ENCODE assay signal across 7 cellular contexts in the genomic region with DNA sequence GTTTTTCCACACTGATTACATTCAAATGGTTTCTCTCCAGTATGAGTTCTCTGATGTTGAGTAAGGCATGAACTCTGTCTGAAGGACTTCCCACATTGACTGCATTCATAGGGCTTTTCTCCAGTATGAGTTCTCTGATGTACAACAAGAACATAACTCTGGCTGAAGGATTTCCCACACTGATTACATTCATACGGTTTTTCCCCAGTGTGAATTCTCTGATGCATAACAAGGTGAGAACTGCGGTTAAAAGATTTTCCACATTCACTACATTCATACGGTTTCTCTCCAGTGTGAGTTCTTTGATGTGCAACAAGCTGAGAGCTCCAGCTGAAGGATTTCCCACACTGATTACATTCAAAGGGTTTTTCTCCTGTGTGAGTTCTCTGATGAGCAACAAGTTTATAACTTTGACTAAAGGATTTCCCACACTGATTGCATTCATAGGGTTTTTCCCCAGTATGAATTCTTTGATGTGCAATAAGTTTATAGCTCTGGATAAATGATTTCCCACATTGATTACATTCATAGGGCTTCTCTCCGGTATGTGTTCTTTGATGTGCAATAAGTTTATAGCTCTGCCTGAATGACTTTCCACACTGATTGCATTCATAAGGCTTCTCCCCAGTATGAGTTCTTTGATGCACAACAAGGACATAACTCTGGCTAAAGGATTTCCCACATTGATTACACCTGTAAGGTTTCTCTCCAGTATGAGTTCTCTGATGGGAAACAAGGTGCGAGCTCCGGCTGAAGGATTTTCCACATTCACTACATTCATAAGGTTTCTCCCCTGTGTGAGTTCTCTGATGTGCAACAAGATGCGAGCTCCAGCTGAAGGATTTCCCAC. TPM values are rescaled to one million over a fixed set of nuclear protein-coding genes. Genes with fewer than 3 reads are reported as not detected.
DNase-seq lines count a peak whose midpoint lies in the region; ATAC-seq and TF ChIP-seq lines count a peak whose summit lies in the region.

No MANE protein-coding gene starts in this region.

- no peak overlapping the region for H3K9ac ChIP-seq in HUES48 (ENCODE audit: low read depth, low read length)

- H3K4me3 Mint-ChIP-seq in activated naive CD8-positive, alpha-beta T cell treated with anti-CD3 and anti-CD28 coated beads, Interleukin-2, amount 10 ng/mL, durations not matched to agents 7 days and 5 days, result no peak overlapping the region

- H3K9me3 ChIP-seq in HUES48 (ENCODE audit: control insufficient read depth, insufficient read depth, low read length) (peaks cover 91% of the 10 kb centered on the region), stomach (peaks cover 92 to 100% (median 100%) of the 10 kb centered on the region in 4 donors)

- H3K36me3 Mint-ChIP-seq in activated naive CD8-positive, alpha-beta T cell treated with anti-CD3 and anti-CD28 coated beads, Interleukin-2, amount 10 ng/mL, durations not matched to agents 7 days and 5 days, result peaks cover 71% of the 10 kb centered on the region

- no peak for TF ChIP-seq EP300 in stomach (IDR thresholded peaks at IDR 0.05)

- no peak for TF ChIP-seq POLR2A in stomach (IDR thresholded peaks at IDR 0.05)

- POLR2A ChIA-PET in activated naive CD8-positive, alpha-beta T cell treated with anti-CD3 and anti-CD28 coated beads, Interleukin-2, amount 10 ng/mL, durations not matched to agents 7 days and 5 days (lab: Charles Lee), result no interaction called here

- ATAC-seq in activated naive CD8-positive, alpha-beta T cell treated with anti-CD3 and anti-CD28 coated beads, Interleukin-2, amount 10 ng/mL, durations not matched to agents 7 days and 5 days (ENCODE audit: low read depth), result no peak
- ATAC-seq in GM19455 (IDR thresholded peaks at IDR 0.05; ENCODE audit: unreplicated experiment), result no peak

- H3K9me3 Mint-ChIP-seq in activated naive CD8-positive, alpha-beta T cell treated with anti-CD3 and anti-CD28 coated beads, Interleukin-2, amount 10 ng/mL, durations not matched to agents 7 days and 5 days, result peaks cover 64% of the 10 kb centered on the region

- 82 to 98% (median 97%) methylated on average over 7 of the region's 7 CpGs for WGBS in stomach, 5 donors

- peak overlapping the region; percentile 61 for H3K27ac Mint-ChIP-seq in activated naive CD8-positive, alpha-beta T cell treated with anti-CD3 and anti-CD28 coated beads, Interleukin-2, amount 10 ng/mL, durations not matched to agents 7 days and 5 days

- H3K4me1 ChIP-seq in HUES48 (ENCODE audit: control insufficient read depth, insufficient read depth, low read length) (no peaks in the 10 kb centered on the region), stomach (no peaks in the 10 kb centered on the region)

- no peaks in the 10 kb centered on the region for H3K4me1 Mint-ChIP-seq in activated naive CD8-positive, alpha-beta T cell treated with anti-CD3 and anti-CD28 coated beads, Interleukin-2, amount 10 ng/mL, durations not matched to agents 7 days and 5 days

- H3K27me3 Mint-ChIP-seq in activated naive CD8-positive, alpha-beta T cell treated with anti-CD3 and anti-CD28 coated beads, Interleukin-2, amount 10 ng/mL, durations not matched to agents 7 days and 5 days, result no peaks in the 10 kb centered on the region

- peak overlapping the region; percentile 43; the same call in 1 of the 2 replicates for H3K4me3 ChIP-seq in HUES48 (ENCODE audit: low read depth, low read length)
- H3K4me3 ChIP-seq in stomach, result no peak overlapping the region

- TF ChIP-seq CTCF in stomach (IDR thresholded peaks at IDR 0.05), result no peak

- no peaks in the 10 kb centered on the region for H3K27me3 ChIP-seq in HUES48 (ENCODE audit: control insufficient read depth, insufficient read depth, low read length)
- H3K27me3 ChIP-seq in stomach, result no peaks in the 10 kb centered on the region

- peaks cover 70% of the 10 kb centered on the region for H3K36me3 ChIP-seq in HUES48 (ENCODE audit: control insufficient read depth, insufficient read depth, low read length)
- H3K36me3 ChIP-seq in stomach, result peaks cover 46 to 87% (median 59%) of the 10 kb centered on the region in 4 donors

- intact Hi-C loops in stomach (cut with DNase I; ENCODE audit: low total_unique reads), result no loop called here

- DNase-seq in DMS153 treated with DMSO at 0.1 percent for 48 hours (lab: John Stamatoyannopoulos, UW; ENCODE audit: unreplicated experiment) (peak; percentile 45), lung microvascular endothelial cell (ENCODE audit: low read depth in 2 of 2) (peak; percentile 18 to 19), stomach (no peak)
- DNase-seq in activated naive CD8-positive, alpha-beta T cell treated with anti-CD3 and anti-CD28 coated beads, Interleukin-2, amount 10 ng/mL, durations not matched to agents 7 days and 5 days, result no peak
- no peak for DNase-seq in stimulated activated naive CD4-positive, alpha-beta T cell treated with Interleukin-2 at 50 U/mL for 16 hours (lab: John Stamatoyannopoulos, UW)

- H3K27ac ChIP-seq in HUES48 (ENCODE audit: low read depth, low read length), result no peak overlapping the region
- no peak overlapping the region for H3K27ac ChIP-seq in stomach

RNA-seq across cellular contexts. Expression of gene ZNF180, which starts 23.5 kb away (rescaled TPM):
- total RNA-seq in activated naive CD8-positive, alpha-beta T cell treated with anti-CD3 and anti-CD28 coated beads, Interleukin-2, amount 10 ng/mL, durations not matched to agents 7 days and 5 days, result 10 to 100 TPM; 15.4 to 16.4 TPM
- total RNA-seq in lung microvascular endothelial cell (4.4 and 5.8 TPM in 2 replicates), stomach (10 to 100 TPM in 4 of 5 donors, under 1 TPM in 1; 0.58 to 94.7 (median 20.9) TPM)
- polyA plus RNA-seq in stomach, result 1 to 10 TPM; 2.7 to 4.6 (median 2.9) TPM

RNA-seq across cellular contexts. Expression of gene ZNF229, which starts 28.5 kb away (rescaled TPM):
- 1 to 10 TPM; 2.6 to 3.0 TPM for total RNA-seq in activated naive CD8-positive, alpha-beta T cell treated with anti-CD3 and anti-CD28 coated beads, Interleukin-2, amount 10 ng/mL, durations not matched to agents 7 days and 5 days
- total RNA-seq in lung microvascular endothelial cell, result 11.9 and 12.6 TPM in 2 replicates
- total RNA-seq in stomach, result 10 to 100 TPM in 2 of 5 donors, 1 to 10 TPM in 1, not detected in 2; 1.3 to 12.6 (median 10.1) TPM
- polyA plus RNA-seq in stomach, result 1 to 10 TPM in 2 of 3 donors, under 1 TPM in 1; 0.44 to 1.8 (median 1.4) TPM

RNA-seq across cellular contexts. Expression of gene CEACAM20, which starts 52.7 kb away (rescaled TPM):
- not detected for total RNA-seq in activated naive CD8-positive, alpha-beta T cell treated with anti-CD3 and anti-CD28 coated beads, Interleukin-2, amount 10 ng/mL, durations not matched to agents 7 days and 5 days
- total RNA-seq in lung microvascular endothelial cell (not detected in 2 replicates), stomach (under 1 TPM in 1 of 5 donors, not detected in 4; 0.55 TPM)
- polyA plus RNA-seq in stomach, result not detected

Comparison
In these comparisons a context has a peak if more than half of its experiments do, and no peak if none do; other contexts are left out.
1. DNase-seq: peak in DMS153 treated with DMSO at 0.1 percent for 48 hours (single experiment) and lung microvascular endothelial cell (2 of 2); none in activated naive CD8-positive, alpha-beta T cell treated with anti-CD3 and anti-CD28 coated beads, Interleukin-2, amount 10 ng/mL, durations not matched to agents 7 days and 5 days (single experiment), stimulated activated naive CD4-positive, alpha-beta T cell treated with Interleukin-2 at 50 U/mL for 16 hours (single experiment) and stomach (single experiment).